ENCODE assay signal across 14 cellular contexts in the genomic region with DNA sequence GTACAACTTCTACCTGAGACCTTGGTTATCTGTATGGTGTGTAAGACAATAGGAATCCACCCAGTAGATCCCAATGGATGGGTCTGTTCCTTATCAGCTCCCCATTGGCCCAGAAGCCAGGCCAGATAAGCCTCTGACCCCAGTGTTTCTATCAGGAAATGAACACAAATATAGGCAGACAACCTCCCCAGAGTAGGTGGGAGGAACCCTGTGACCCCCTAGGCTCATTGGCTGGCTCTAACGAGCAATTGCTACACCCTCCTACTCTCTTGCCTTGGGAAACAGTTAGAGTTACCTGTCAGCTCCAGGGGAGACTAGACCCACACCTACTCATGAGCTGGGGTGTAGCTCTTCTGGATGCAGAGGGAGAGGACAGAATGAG.
DNase-seq lines count a peak whose midpoint lies in the region; ATAC-seq and TF ChIP-seq lines count a peak whose summit lies in the region.
"Had no signal": no experiment of that assay in that cellular context is flagged by ENCODE, and none has a peak within 500 bp of the region (broad histone marks: within the 10 kb centered on the region; RNA-seq: fewer than 3 reads in every experiment).

No MANE protein-coding gene starts in this region.

- H3K4me3 Mint-ChIP-seq in dendritic cell treated with granulocyte-macrophage colony-stimulating factor and Interleukin-4, amounts not matched to agents 40 ng/mL and 50 ng/mL, for 4 days = no peak overlapping the region
- no peak overlapping the region for H3K4me3 Mint-ChIP-seq in stimulated activated naive CD8-positive, alpha-beta T cell treated with anti-CD3 and anti-CD28 coated beads, Interleukin-15, amount 100 ng/mL, for 72 hours
- H3K4me3 Mint-ChIP-seq: mesothelial cell of epicardium had no signal

- no peak overlapping the region for H4K8ac ChIP-seq in mesenchymal stem cell (ENCODE audit: low read length)

- H3K27me3 ChIP-seq in KMS-11 (ENCODE audit: insufficient read depth, low read depth) = no peaks in the 10 kb centered on the region
- peaks cover 27 to 49% of the 10 kb centered on the region in 2 experiments for H3K27me3 ChIP-seq in mesenchymal stem cell (ENCODE audit: control insufficient read depth in 1 of 2, insufficient read depth in 1 of 2, low read length in 2 of 2)
- H3K27me3 ChIP-seq: MG63 had no signal

- peak overlapping the region; percentile 15; the same call in 1 of the 2 replicates for H3K4me2 ChIP-seq in KMS-11
- H3K4me2 ChIP-seq in mesenchymal stem cell (ENCODE audit: low read length, poor library complexity, severe bottlenecking) = no peak overlapping the region

- H2AFZ ChIP-seq in KMS-11 (ENCODE audit: low read depth) (no peak overlapping the region), mesenchymal stem cell (ENCODE audit: low read depth, low read length) (no peak overlapping the region)

- no peak overlapping the region for H2AK5ac ChIP-seq in mesenchymal stem cell (ENCODE audit: low read length, severe bottlenecking)

- POLR2A ChIA-PET in HEK293 (lab: Yijun Ruan, JAX) = no interaction called here

- no peak overlapping the region for H3K14ac ChIP-seq in mesenchymal stem cell (ENCODE audit: low read length in 2 of 2)

- peak; percentile 11 for ATAC-seq in GM18868 (IDR thresholded peaks at IDR 0.05; ENCODE audit: unreplicated experiment)
- no peak for ATAC-seq in stimulated activated naive CD8-positive, alpha-beta T cell treated with anti-CD3 and anti-CD28 coated beads, Interleukin-15, amount 100 ng/mL, for 72 hours

- no peak overlapping the region for H3K9ac ChIP-seq in KMS-11
- H3K9ac ChIP-seq in mesenchymal stem cell (ENCODE audit: low read length) = no peak overlapping the region

- no peaks in the 10 kb centered on the region for H3K36me3 Mint-ChIP-seq in dendritic cell treated with granulocyte-macrophage colony-stimulating factor and Interleukin-4, amounts not matched to agents 40 ng/mL and 50 ng/mL, for 4 days (ENCODE audit: low read depth)
- H3K36me3 Mint-ChIP-seq: mesothelial cell of epicardium had no signal

- H4K20me1 ChIP-seq in KMS-11 (ENCODE audit: insufficient read depth) = no peaks in the 10 kb centered on the region

- DNase-seq in NCI-H146 treated with DMSO at 0.1 percent for 48 hours (lab: John Stamatoyannopoulos, UW; ENCODE audit: unreplicated experiment) (no peak), mesenchymal stem cell (no peak), GM19238 (ENCODE audit: insufficient read length, low spot score) (no peak)
- no peak for DNase-seq in stimulated activated naive CD8-positive, alpha-beta T cell treated with anti-CD3 and anti-CD28 coated beads, Interleukin-15, amount 100 ng/mL, for 72 hours
- DNase-seq: activated CD4-positive, alpha-beta T cell treated with anti-CD3 and anti-CD28 coated beads, Interleukin-2, amount 50 U/mL, for 1 hour; activated gamma-delta T cell treated with Interleukin-2 at 50 U/mL for 16 hours had no signal

- H3K27ac ChIP-seq in HEK293 (ENCODE audit: extremely low read depth, low read depth, low read length) (no peak overlapping the region), KMS-11 (peak overlapping the region; percentile 30), mesenchymal stem cell (ENCODE audit: low read length, poor library complexity, severe bottlenecking) (no peak overlapping the region)
- H3K27ac ChIP-seq: epithelial cell of prostate, SK-N-MC had no signal

- no peak overlapping the region for H2BK5ac ChIP-seq in mesenchymal stem cell (ENCODE audit: low read depth, low read length, poor library complexity, severe bottlenecking)

- no peaks in the 10 kb centered on the region for H3K79me1 ChIP-seq in mesenchymal stem cell (replicated peaks; ENCODE audit: low read length, poor library complexity, severe bottlenecking)

- intact Hi-C loops in dendritic cell treated with granulocyte-macrophage colony-stimulating factor and Interleukin-4, amounts not matched to agents 40 ng/mL and 50 ng/mL, for 4 days (cut with micrococcal nuclease) = loop anchor here (2.0 to 10.0 kb wide), 6 partner anchors 15 to 986 kb away; no protein-coding TSS in a partner anchor

- H3K36me3 ChIP-seq in HEK293 (ENCODE audit: control insufficient read depth in 2 of 2, insufficient read depth in 1 of 2, low read length in 2 of 2) (no peaks in the 10 kb centered on the region), KMS-11 (ENCODE audit: insufficient read depth) (no peaks in the 10 kb centered on the region), mesenchymal stem cell (ENCODE audit: control insufficient read depth in 1 of 2, insufficient read depth in 2 of 2, low read depth in 1 of 2, low read length in 2 of 2) (no peaks in the 10 kb centered on the region)
- H3K36me3 ChIP-seq: MG63 had no signal

- no peak overlapping the region for H4K91ac ChIP-seq in mesenchymal stem cell (ENCODE audit: low read length)

- no peak overlapping the region for H2BK12ac ChIP-seq in mesenchymal stem cell (ENCODE audit: low read length in 2 of 2)

- H3K23ac ChIP-seq in mesenchymal stem cell (ENCODE audit: low read length in 2 of 2) = no peak overlapping the region

- no peak overlapping the region for H2BK15ac ChIP-seq in mesenchymal stem cell (ENCODE audit: low read depth, poor library complexity, severe bottlenecking)

- H3K4me3 ChIP-seq in HEK293 (ENCODE audit: low read depth, low read length) (no peak overlapping the region), KMS-11 (IDR thresholded peaks at IDR 0.05; ENCODE audit: insufficient read depth, low read depth, low read length) (no peak overlapping the region), mesenchymal stem cell (ENCODE audit: insufficient read depth in 1 of 2, low read depth in 1 of 2, low read length in 2 of 2) (no peak overlapping the region)
- H3K4me3 ChIP-seq: MG63, SK-N-MC had no signal

- peak overlapping the region; percentile 87 for H3K27ac Mint-ChIP-seq in dendritic cell treated with granulocyte-macrophage colony-stimulating factor and Interleukin-4, amounts not matched to agents 40 ng/mL and 50 ng/mL, for 4 days
- no peak overlapping the region for H3K27ac Mint-ChIP-seq in stimulated activated naive CD8-positive, alpha-beta T cell treated with anti-CD3 and anti-CD28 coated beads, Interleukin-15, amount 100 ng/mL, for 72 hours
- H3K27ac Mint-ChIP-seq: mesothelial cell of epicardium had no signal

- H3K27me3 Mint-ChIP-seq in dendritic cell treated with granulocyte-macrophage colony-stimulating factor and Interleukin-4, amounts not matched to agents 40 ng/mL and 50 ng/mL, for 4 days = peaks cover 38% of the 10 kb centered on the region
- peaks cover 83% of the 10 kb centered on the region for H3K27me3 Mint-ChIP-seq in stimulated activated naive CD8-positive, alpha-beta T cell treated with anti-CD3 and anti-CD28 coated beads, Interleukin-15, amount 100 ng/mL, for 72 hours

- no peak overlapping the region for H3K4ac ChIP-seq in mesenchymal stem cell (ENCODE audit: low read depth in 1 of 2, low read length in 2 of 2)

- 0% methylated on average over 1 of the region's 1 CpG for WGBS in mesenchymal stem cell

- H3K4me1 ChIP-seq in HEK293 (ENCODE audit: control insufficient read depth, insufficient read depth, low read length) (no peaks in the 10 kb centered on the region), KMS-11 (ENCODE audit: low read depth, poor library complexity, severe bottlenecking) (peaks cover 78% of the 10 kb centered on the region), mesenchymal stem cell (ENCODE audit: control insufficient read depth, insufficient read depth, low read depth, low read length) (peaks cover 3% of the 10 kb centered on the region)

- H2BK120ac ChIP-seq in mesenchymal stem cell (ENCODE audit: low read depth, low read length) = no peak overlapping the region

- peak overlapping the region in 1 of 2 experiments; percentile 2 for H3K18ac ChIP-seq in mesenchymal stem cell (ENCODE audit: low read depth in 1 of 2, low read length in 2 of 2)

- TF ChIP-seq CTCF in HEK293 (tag by site-specific recombination; IDR thresholded peaks at IDR 0.05) = no peak
- TF ChIP-seq CTCF in KMS-11 (conservative IDR thresholded peaks at IDR 0.05; ENCODE audit: low read depth, low read length) = no peak

- peaks cover 61% of the 10 kb centered on the region for H3K4me1 Mint-ChIP-seq in dendritic cell treated with granulocyte-macrophage colony-stimulating factor and Interleukin-4, amounts not matched to agents 40 ng/mL and 50 ng/mL, for 4 days (ENCODE audit: low read depth)
- H3K4me1 Mint-ChIP-seq in stimulated activated naive CD8-positive, alpha-beta T cell treated with anti-CD3 and anti-CD28 coated beads, Interleukin-15, amount 100 ng/mL, for 72 hours = peaks cover 28% of the 10 kb centered on the region

- H3K9me3 Mint-ChIP-seq in dendritic cell treated with granulocyte-macrophage colony-stimulating factor and Interleukin-4, amounts not matched to agents 40 ng/mL and 50 ng/mL, for 4 days = no peaks in the 10 kb centered on the region
- H3K9me3 Mint-ChIP-seq in stimulated activated naive CD8-positive, alpha-beta T cell treated with anti-CD3 and anti-CD28 coated beads, Interleukin-15, amount 100 ng/mL, for 72 hours = no peaks in the 10 kb centered on the region
- H3K9me3 Mint-ChIP-seq: mesothelial cell of epicardium had no signal

- H3K79me2 ChIP-seq in KMS-11 (ENCODE audit: insufficient read depth, low read depth) = no peaks in the 10 kb centered on the region

- H3K9me3 ChIP-seq in HEK293 (ENCODE audit: control insufficient read depth, insufficient read depth, low read depth, low read length) (no peaks in the 10 kb centered on the region), mesenchymal stem cell (ENCODE audit: control insufficient read depth, low read length) (no peaks in the 10 kb centered on the region)
- H3K9me3 ChIP-seq: MG63 had no signal

- CTCF ChIA-PET in HEK293 (lab: Yijun Ruan, JAX) = interaction anchor here (0.6 to 5.1 kb wide), 8 partner anchors 22 to 1868 kb away, joined by 3 to 53 read pairs (median 3); no protein-coding TSS in a partner anchor

TF ChIP-seq in HEK293, 187 proteins besides CTCF, POLR2A, EP300 and RAD21:
- no peak for TF ChIP-seq ZNF529 (tag by site-specific recombination; IDR thresholded peaks at IDR 0.05; ENCODE audit: insufficient replicate concordance)
- peak; percentile 58 for TF ChIP-seq ZFHX2 (tag by site-specific recombination; conservative IDR thresholded peaks at IDR 0.05)
- peak; percentile 59; the same call in 1 of the 2 replicates for TF ChIP-seq EGR2 (tag by site-specific recombination; IDR thresholded peaks at IDR 0.05; ENCODE audit: low read depth)
